In the genomic region with DNA sequence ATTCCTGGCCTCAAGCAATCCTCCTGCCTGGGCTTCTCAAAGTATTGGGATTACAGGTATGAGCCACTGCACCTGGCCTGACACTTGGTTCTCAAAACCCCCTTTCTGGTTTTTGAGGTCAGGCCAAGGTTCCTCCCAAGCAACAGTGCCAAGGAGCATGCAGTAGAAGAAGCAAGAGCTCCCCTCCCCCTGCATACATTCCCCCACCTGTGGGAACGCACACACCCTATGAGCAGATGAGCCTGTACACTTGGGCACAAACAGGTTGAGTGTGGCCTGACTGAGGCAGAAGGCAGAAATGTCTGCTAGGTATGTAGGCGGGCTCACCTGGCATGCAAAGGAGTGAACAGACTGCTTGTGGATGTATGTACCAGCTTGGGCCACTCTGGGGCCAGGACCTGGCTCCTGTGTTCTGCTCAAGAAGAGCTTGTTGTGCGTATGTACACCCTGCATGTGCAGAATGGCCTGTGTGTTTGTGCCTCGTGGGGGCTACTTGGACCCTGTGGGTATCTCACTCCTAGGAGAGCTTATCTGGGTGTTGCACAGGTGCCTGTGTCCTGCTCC, we compare ENCODE assay signal across 19 cellular contexts. TPM values are rescaled to one million over a fixed set of nuclear protein-coding genes. Genes with fewer than 3 reads are reported as not detected.
DNase-seq lines count a peak whose midpoint lies in the region; ATAC-seq and TF ChIP-seq lines count a peak whose summit lies in the region.
"Had no signal": no experiment of that assay in that cellular context is flagged by ENCODE, and none has a peak within 500 bp of the region (broad histone marks: within the 10 kb centered on the region; RNA-seq: fewer than 3 reads in every experiment).

No MANE protein-coding gene starts in this region.

- POLR2A ChIA-PET in activated CD4-positive, alpha-beta memory T cell treated with anti-CD3 and anti-CD28 coated beads for 36 hours (lab: Charles Lee), result interaction anchor here (0.6 kb wide), 1 partner anchor 14 kb away, joined by 3 read pairs; no protein-coding TSS in a partner anchor

- H3K36me3 Mint-ChIP-seq in activated CD4-positive, alpha-beta memory T cell treated with anti-CD3 and anti-CD28 coated beads for 36 hours, result peaks cover 1% of the 10 kb centered on the region
- H3K36me3 Mint-ChIP-seq in glutamatergic neuron (ENCODE audit: unreplicated experiment), result peaks cover 4% of the 10 kb centered on the region

- intact Hi-C loops in Right ventricle myocardium inferior (cut with DNase I), result no loop called here
- intact Hi-C loops in cardiac septum (cut with DNase I), result no loop called here
- intact Hi-C loops in activated CD4-positive, alpha-beta memory T cell treated with anti-CD3 and anti-CD28 coated beads for 36 hours (cut with micrococcal nuclease), result no loop called here

- CTCF ChIA-PET in activated CD4-positive, alpha-beta memory T cell treated with anti-CD3 and anti-CD28 coated beads for 36 hours (lab: Charles Lee), result interaction anchor here (1.1 to 2.3 kb wide), 2 partner anchors 161 to 192 kb away, joined by 3 to 6 read pairs; a partner anchor contains a TSS

- no peak for ATAC-seq in Right ventricle myocardium inferior
- ATAC-seq: gastroesophageal sphincter, Panc1 had no signal

- peak overlapping the region; percentile 90 for H3K4me3 Mint-ChIP-seq in activated CD4-positive, alpha-beta memory T cell treated with anti-CD3 and anti-CD28 coated beads for 36 hours
- H3K4me3 Mint-ChIP-seq in glutamatergic neuron (ENCODE audit: unreplicated experiment), result peak overlapping the region; percentile 98

- peaks cover 15% of the 10 kb centered on the region for H3K4me1 Mint-ChIP-seq in activated CD4-positive, alpha-beta memory T cell treated with anti-CD3 and anti-CD28 coated beads for 36 hours (ENCODE audit: low read depth)
- H3K4me1 Mint-ChIP-seq in glutamatergic neuron (ENCODE audit: low read depth, unreplicated experiment), result peaks cover 32% of the 10 kb centered on the region

- no peak overlapping the region for H3K27ac Mint-ChIP-seq in activated CD4-positive, alpha-beta memory T cell treated with anti-CD3 and anti-CD28 coated beads for 36 hours
- peak overlapping the region; percentile 97 for H3K27ac Mint-ChIP-seq in glutamatergic neuron (ENCODE audit: unreplicated experiment)

- DNase-seq in Right ventricle myocardium inferior (ENCODE audit: missing footprints) (peak; percentile 28), cardiac septum (ENCODE audit: low spot score) (no peak), glutamatergic neuron (no peak), GM20000 (ENCODE audit: low spot score) (no peak), NCI-H526 (lab: John Stamatoyannopoulos, UW) (no peak), NCI-H187 treated with DMSO at 0.1 percent for 48 hours (lab: John Stamatoyannopoulos, UW) (no peak)
- no peak for DNase-seq in activated CD4-positive, alpha-beta memory T cell treated with anti-CD3 and anti-CD28 coated beads for 36 hours
- DNase-seq: activated CD4-positive, CD25-positive, alpha-beta regulatory T cell treated with anti-CD3 and anti-CD28 coated beads, Interleukin-2, amount 50 U/mL, for 72 hours; activated effector memory CD4-positive, alpha-beta T cell treated with anti-CD3 and anti-CD28 coated beads, Interleukin-2, amount 50 U/mL, for 16 hours; BE2C; DMS79; NCI-H146; NCI-H510A treated with DMSO at 0.1 percent for 48 hours had no signal

- H3K27ac ChIP-seq in temporal lobe (ENCODE audit: low read depth, low read length), result peak overlapping the region; percentile 33
- H3K27ac ChIP-seq: breast epithelium, gastroesophageal sphincter, prostate gland had no signal

- peaks cover 18% of the 10 kb centered on the region for H3K27me3 Mint-ChIP-seq in activated CD4-positive, alpha-beta memory T cell treated with anti-CD3 and anti-CD28 coated beads for 36 hours
- peaks cover 10% of the 10 kb centered on the region for H3K27me3 Mint-ChIP-seq in glutamatergic neuron (ENCODE audit: unreplicated experiment)

- no peaks in the 10 kb centered on the region for H3K9me3 Mint-ChIP-seq in activated CD4-positive, alpha-beta memory T cell treated with anti-CD3 and anti-CD28 coated beads for 36 hours
- peaks cover 10% of the 10 kb centered on the region for H3K9me3 Mint-ChIP-seq in glutamatergic neuron (ENCODE audit: unreplicated experiment)

- TF ChIP-seq CTCF in glutamatergic neuron (IDR thresholded peaks at IDR 0.05; ENCODE audit: partially characterized antibody, unreplicated experiment), result no peak
- no peak for TF ChIP-seq CTCF in GM20000 (IDR thresholded peaks at IDR 0.05; ENCODE audit: extremely low read depth, missing control alignments)

RNA-seq across cellular contexts. Expression of a gene that starts 1.7 kb away (rescaled TPM):
- total RNA-seq in Right ventricle myocardium inferior (0.41 TPM), cardiac septum (0.48 TPM), glutamatergic neuron (ENCODE audit: unreplicated experiment) (72.3 TPM), temporal lobe (104 TPM)
- total RNA-seq in activated CD4-positive, alpha-beta memory T cell treated with anti-CD3 and anti-CD28 coated beads for 36 hours, result 1 to 10 TPM; 4.5 to 5.3 TPM

RNA-seq across cellular contexts. Expression of a gene that starts 22.1 kb away (rescaled TPM):
- total RNA-seq in Right ventricle myocardium inferior (not detected), cardiac septum (0.43 TPM), glutamatergic neuron (ENCODE audit: unreplicated experiment) (3.7 TPM), temporal lobe (15.7 TPM)
- total RNA-seq in activated CD4-positive, alpha-beta memory T cell treated with anti-CD3 and anti-CD28 coated beads for 36 hours, result under 1 TPM in 1 of 2 experiments, not detected in 1; 0.31 TPM
- total RNA-seq: breast epithelium, gastroesophageal sphincter, prostate gland had no signal

RNA-seq across cellular contexts. Expression of a gene that starts 22.3 kb away (rescaled TPM):
- not detected for total RNA-seq in Right ventricle myocardium inferior
- total RNA-seq in cardiac septum, result not detected
- not detected for total RNA-seq in activated CD4-positive, alpha-beta memory T cell treated with anti-CD3 and anti-CD28 coated beads for 36 hours
- not detected for total RNA-seq in glutamatergic neuron (ENCODE audit: unreplicated experiment)
- total RNA-seq in temporal lobe, result not detected
- total RNA-seq: gastroesophageal sphincter, LHCN-M2 had no signal

RNA-seq across cellular contexts. Expression of a gene that starts 39.1 kb away (rescaled TPM):
- total RNA-seq in Right ventricle myocardium inferior (30.0 TPM), cardiac septum (30.2 TPM), glutamatergic neuron (ENCODE audit: unreplicated experiment) (97.2 TPM), temporal lobe (21.4 TPM)
- total RNA-seq in activated CD4-positive, alpha-beta memory T cell treated with anti-CD3 and anti-CD28 coated beads for 36 hours, result 10 to 100 TPM; 25.2 to 25.3 TPM

RNA-seq across cellular contexts. Expression of a gene that starts 59.1 kb away (rescaled TPM):
- total RNA-seq in Right ventricle myocardium inferior (0.19 TPM), cardiac septum (0.51 TPM), glutamatergic neuron (ENCODE audit: unreplicated experiment) (0.29 TPM), temporal lobe (under 0.01 TPM)
- under 1 TPM; 0.36 to 0.38 TPM for total RNA-seq in activated CD4-positive, alpha-beta memory T cell treated with anti-CD3 and anti-CD28 coated beads for 36 hours
- total RNA-seq: LHCN-M2 had no signal

Comparison
In these comparisons a context has a peak if more than half of its experiments do, and no peak if none do; other contexts are left out.
1. RNA of a gene that starts 1.7 kb away (total RNA-seq): 104 TPM in temporal lobe (single experiment) and 72.3 TPM in glutamatergic neuron (single experiment); 4.5 to 5.3 TPM in activated CD4-positive, alpha-beta memory T cell treated with anti-CD3 and anti-CD28 coated beads for 36 hours, 0.48 TPM in cardiac septum (single experiment) and 0.41 TPM in Right ventricle myocardium inferior (single experiment); every median in the first group is over 10 times any median in the second.